20 cellular contexts compared by ENCODE assay signal in genomic region chr14:71780822-71781221, GRCh38.
"Had no signal": no experiment of that assay in that cellular context is flagged by ENCODE, and none has a peak within 500 bp of the region (broad histone marks: within the 10 kb centered on the region; RNA-seq: fewer than 3 reads in every experiment).

No MANE protein-coding gene starts in this region.

- H3K4me1 ChIP-seq: right atrium auricular region, testis, tibial nerve had no signal

- H3K4me3 Mint-ChIP-seq: naive thymus-derived CD8-positive, alpha-beta T cell; neural progenitor cell; stimulated activated effector memory CD8-positive, alpha-beta T cell treated with anti-CD3 and anti-CD28 coated beads, Interleukin-12 subunit alpha, Interleukin-12 subunit beta, amount 100 ng/mL, for 72 hours; stimulated activated naive CD8-positive, alpha-beta T cell treated with anti-CD3 and anti-CD28 coated beads, Interleukin-15, Interleukin-2, amounts not matched to agents 100 ng/mL and 50 ng/mL, for 24 hours had no signal

- H3K27me3 ChIP-seq: esophagus squamous epithelium, neural progenitor cell, ovary, right atrium auricular region, testis, tibial nerve had no signal

- FAIRE-seq: bronchial epithelial cell had no signal

- ATAC-seq: naive thymus-derived CD8-positive, alpha-beta T cell; stimulated activated effector memory CD8-positive, alpha-beta T cell treated with anti-CD3 and anti-CD28 coated beads, Interleukin-12 subunit alpha, Interleukin-12 subunit beta, amount 100 ng/mL, for 72 hours had no signal

- H3K36me3 Mint-ChIP-seq: naive thymus-derived CD8-positive, alpha-beta T cell; neural progenitor cell; stimulated activated effector memory CD8-positive, alpha-beta T cell treated with anti-CD3 and anti-CD28 coated beads, Interleukin-12 subunit alpha, Interleukin-12 subunit beta, amount 100 ng/mL, for 72 hours had no signal

- H3K36me3 ChIP-seq: esophagus squamous epithelium, neural progenitor cell, ovary, right atrium auricular region, tibial nerve had no signal

- H3K4me2 ChIP-seq: neural progenitor cell, smooth muscle cell had no signal

- H3K9ac ChIP-seq: neural progenitor cell had no signal

- DNase-seq: central memory CD4-positive, alpha-beta T cell; cortex of kidney; effector memory CD4-positive, alpha-beta T cell; esophagus squamous epithelium; foreskin fibroblast; islet precursor cell; left ventricle myocardium superior; naive thymus-derived CD8-positive, alpha-beta T cell; nucleus accumbens; ovary; stimulated activated CD4-positive, alpha-beta T cell treated with anti-CD3 and anti-CD28 coated beads, Interleukin-4, amount 100 ng/mL, for 1 hour; stimulated activated CD8-positive, alpha-beta memory T cell treated with anti-CD3 and anti-CD28 coated beads, Interleukin-4, amount 100 ng/mL, for 48 hours; testis had no signal

- H3K27ac Mint-ChIP-seq: naive thymus-derived CD8-positive, alpha-beta T cell; neural progenitor cell; stimulated activated effector memory CD8-positive, alpha-beta T cell treated with anti-CD3 and anti-CD28 coated beads, Interleukin-12 subunit alpha, Interleukin-12 subunit beta, amount 100 ng/mL, for 72 hours; stimulated activated naive CD8-positive, alpha-beta T cell treated with anti-CD3 and anti-CD28 coated beads, Interleukin-15, Interleukin-2, amounts not matched to agents 100 ng/mL and 50 ng/mL, for 24 hours had no signal

- H3K9me3 Mint-ChIP-seq: naive thymus-derived CD8-positive, alpha-beta T cell; stimulated activated effector memory CD8-positive, alpha-beta T cell treated with anti-CD3 and anti-CD28 coated beads, Interleukin-12 subunit alpha, Interleukin-12 subunit beta, amount 100 ng/mL, for 72 hours; stimulated activated naive CD8-positive, alpha-beta T cell treated with anti-CD3 and anti-CD28 coated beads, Interleukin-15, Interleukin-2, amounts not matched to agents 100 ng/mL and 50 ng/mL, for 24 hours had no signal

- H3K9me3 ChIP-seq: esophagus squamous epithelium, ovary, right atrium auricular region, testis, tibial nerve had no signal

- H3K4me3 ChIP-seq: esophagus squamous epithelium, neural progenitor cell, ovary, right atrium auricular region, smooth muscle cell, testis, tibial nerve had no signal

- H3K27ac ChIP-seq: esophagus squamous epithelium, neural progenitor cell, ovary, testis, tibial nerve had no signal

- H2AFZ ChIP-seq: neural progenitor cell had no signal
